Comparison of ENCODE assay signal across 13 cellular contexts in genomic region chr10:22684707-22685106, GRCh38. TPM values are rescaled to one million over a fixed set of nuclear protein-coding genes. Genes with fewer than 3 reads are reported as not detected.
DNase-seq lines count a peak whose midpoint lies in the region; ATAC-seq and TF ChIP-seq lines count a peak whose summit lies in the region.
"Had no signal": no experiment of that assay in that cellular context is flagged by ENCODE, and none has a peak within 500 bp of the region (broad histone marks: within the 10 kb centered on the region; RNA-seq: fewer than 3 reads in every experiment).

No MANE protein-coding gene starts in this region.

- H3K9me2 ChIP-seq in GM23338 (ENCODE audit: insufficient read depth), result no peaks in the 10 kb centered on the region

- peaks cover 100% of the 10 kb centered on the region for H3K79me2 ChIP-seq in GM23338 (replicated peaks; ENCODE audit: insufficient read depth)

- no peaks in the 10 kb centered on the region for H3K36me3 ChIP-seq in Panc1 (ENCODE audit: control insufficient read depth, insufficient read depth, low read length)
- no peaks in the 10 kb centered on the region for H3K36me3 ChIP-seq in GM23338 (ENCODE audit: insufficient read depth)
- H3K36me3 ChIP-seq in tibial artery, result no peaks in the 10 kb centered on the region
- H3K36me3 ChIP-seq: BE2C, prostate gland had no signal

- H3K4me1 ChIP-seq in Panc1 (ENCODE audit: control insufficient read depth, insufficient read depth, low read length), result peaks cover 37% of the 10 kb centered on the region
- peaks cover 70% of the 10 kb centered on the region for H3K4me1 ChIP-seq in GM23338 (ENCODE audit: insufficient read depth)
- H3K4me1 ChIP-seq in tibial artery, result peaks cover 0 to 51% (median 7%) of the 10 kb centered on the region in 4 donors
- H3K4me1 ChIP-seq: prostate gland had no signal

- no peaks in the 10 kb centered on the region for H3F3A ChIP-seq in GM23338 (replicated peaks; ENCODE audit: low read depth)

- POLR2A ChIA-PET in Panc1 (lab: Charles Lee), result no interaction called here

- no peaks in the 10 kb centered on the region for H3K27me3 Mint-ChIP-seq in stimulated activated naive CD8-positive, alpha-beta T cell treated with anti-CD3 and anti-CD28 coated beads, Interleukin-15, Interleukin-2, amounts not matched to agents 100 ng/mL and 50 ng/mL, for 24 hours
- H3K27me3 Mint-ChIP-seq in stimulated activated naive CD8-positive, alpha-beta T cell treated with anti-CD3 and anti-CD28 coated beads, Interleukin-15, amount 100 ng/mL, for 72 hours, result no peaks in the 10 kb centered on the region
- no peaks in the 10 kb centered on the region for H3K27me3 Mint-ChIP-seq in effector memory CD8-positive, alpha-beta T cell
- no peaks in the 10 kb centered on the region for H3K27me3 Mint-ChIP-seq in GM23338 (ENCODE audit: insufficient read depth, low read depth, poor library complexity)

- in situ Hi-C loops in Panc1 (cut with HindIII; ENCODE audit: low pct_unique_long_range_greater_than_20kb, low sequenced_read_pairs), result no loop called here

- H3K4me1 Mint-ChIP-seq in stimulated activated naive CD8-positive, alpha-beta T cell treated with anti-CD3 and anti-CD28 coated beads, Interleukin-15, Interleukin-2, amounts not matched to agents 100 ng/mL and 50 ng/mL, for 24 hours (ENCODE audit: low read depth), result peaks cover 94% of the 10 kb centered on the region
- peaks cover 94% of the 10 kb centered on the region for H3K4me1 Mint-ChIP-seq in stimulated activated naive CD8-positive, alpha-beta T cell treated with anti-CD3 and anti-CD28 coated beads, Interleukin-15, amount 100 ng/mL, for 72 hours
- H3K4me1 Mint-ChIP-seq in effector memory CD8-positive, alpha-beta T cell (ENCODE audit: low read depth in 2 of 2), result peaks cover 76 to 85% of the 10 kb centered on the region in 2 donors
- peaks cover 68% of the 10 kb centered on the region for H3K4me1 Mint-ChIP-seq in GM23338

- no peaks in the 10 kb centered on the region for H3K36me3 Mint-ChIP-seq in stimulated activated naive CD8-positive, alpha-beta T cell treated with anti-CD3 and anti-CD28 coated beads, Interleukin-15, Interleukin-2, amounts not matched to agents 100 ng/mL and 50 ng/mL, for 24 hours (ENCODE audit: low read depth)
- H3K36me3 Mint-ChIP-seq in effector memory CD8-positive, alpha-beta T cell (ENCODE audit: insufficient read depth), result peaks cover 48% of the 10 kb centered on the region
- H3K36me3 Mint-ChIP-seq in GM23338 (ENCODE audit: low read depth), result peaks cover 11% of the 10 kb centered on the region; the same call in 2 of the 3 replicates

- H3K9me3 ChIP-seq in Panc1 (ENCODE audit: control insufficient read depth, insufficient read depth, low read depth, low read length), result no peaks in the 10 kb centered on the region
- H3K9me3 ChIP-seq in tibial artery, result no peaks in the 10 kb centered on the region
- H3K9me3 ChIP-seq: BE2C, prostate gland had no signal

- no peak for DNase-seq in stimulated activated naive CD8-positive, alpha-beta T cell treated with anti-CD3 and anti-CD28 coated beads, Interleukin-15, amount 100 ng/mL, for 72 hours
- DNase-seq in Panc1 (ENCODE audit: low read depth, low spot score), result no peak
- DNase-seq in effector memory CD8-positive, alpha-beta T cell, result no peak
- no peak for DNase-seq in GM23338 (ENCODE audit: low spot score)
- no peak for DNase-seq in tibial artery
- DNase-seq: anterior cingulate cortex; BE2C; dermis blood vessel endothelial cell; stimulated activated CD4-positive, alpha-beta T cell treated with anti-CD3 and anti-CD28 coated beads, Interleukin-2, amount 100 ng/mL, for 48 hours had no signal

- peak overlapping the region; percentile 62 for H3K27ac Mint-ChIP-seq in stimulated activated naive CD8-positive, alpha-beta T cell treated with anti-CD3 and anti-CD28 coated beads, Interleukin-15, Interleukin-2, amounts not matched to agents 100 ng/mL and 50 ng/mL, for 24 hours
- H3K27ac Mint-ChIP-seq in stimulated activated naive CD8-positive, alpha-beta T cell treated with anti-CD3 and anti-CD28 coated beads, Interleukin-15, amount 100 ng/mL, for 72 hours, result no peak overlapping the region
- peak overlapping the region; percentile 96 to 98 for H3K27ac Mint-ChIP-seq in effector memory CD8-positive, alpha-beta T cell
- H3K27ac Mint-ChIP-seq in GM23338, result no peak overlapping the region; the same call in 1 of the 2 replicates

- H2AFZ ChIP-seq in GM23338, result no peak overlapping the region

- ATAC-seq in stimulated activated naive CD8-positive, alpha-beta T cell treated with anti-CD3 and anti-CD28 coated beads, Interleukin-15, amount 100 ng/mL, for 72 hours, result no peak
- ATAC-seq in Panc1, result no peak
- ATAC-seq in effector memory CD8-positive, alpha-beta T cell (replicated peaks), result no peak
- no peak for ATAC-seq in GM23338
- ATAC-seq in HG02973 (IDR thresholded peaks at IDR 0.05; ENCODE audit: unreplicated experiment), result no peak
- ATAC-seq in GM21447 (IDR thresholded peaks at IDR 0.05; ENCODE audit: unreplicated experiment), result no peak

- TF ChIP-seq CTCF in Panc1 (IDR thresholded peaks at IDR 0.05) (no peak), GM23338 (conservative IDR thresholded peaks at IDR 0.05; ENCODE audit: low read depth in 2 of 2) (no peak), tibial artery (IDR thresholded peaks at IDR 0.05) (no peak)

- H4K20me1 ChIP-seq in GM23338 (replicated peaks; ENCODE audit: insufficient read depth), result no peaks in the 10 kb centered on the region

- H3K4me3 ChIP-seq in Panc1 (ENCODE audit: low read depth in 2 of 2, low read length in 2 of 2) (no peak overlapping the region), GM23338 (no peak overlapping the region), tibial artery (no peak overlapping the region)
- H3K4me3 ChIP-seq: prostate gland had no signal

- BruUV-seq in Panc1 (replicated peaks; lab: Mats Ljungman, UMichigan), result no TSS peak

- no peak overlapping the region for H3K4me2 ChIP-seq in GM23338

- H3K4me3 Mint-ChIP-seq in stimulated activated naive CD8-positive, alpha-beta T cell treated with anti-CD3 and anti-CD28 coated beads, Interleukin-15, Interleukin-2, amounts not matched to agents 100 ng/mL and 50 ng/mL, for 24 hours, result no peak overlapping the region
- H3K4me3 Mint-ChIP-seq in stimulated activated naive CD8-positive, alpha-beta T cell treated with anti-CD3 and anti-CD28 coated beads, Interleukin-15, amount 100 ng/mL, for 72 hours, result peak overlapping the region in 1 of 2 donors; percentile 70
- H3K4me3 Mint-ChIP-seq in effector memory CD8-positive, alpha-beta T cell, result peak overlapping the region; percentile 58 to 82
- no peak overlapping the region for H3K4me3 Mint-ChIP-seq in GM23338

- CTCF ChIA-PET in Panc1 (lab: Charles Lee), result no interaction called here

- H3K27ac ChIP-seq in Panc1 (ENCODE audit: low read length) (peak overlapping the region; percentile 84), GM23338 (ENCODE audit: low read depth) (no peak overlapping the region; the same call in 1 of the 2 replicates), tibial artery (no peak overlapping the region)
- H3K27ac ChIP-seq: prostate gland had no signal

- no peaks in the 10 kb centered on the region for H3K9me3 Mint-ChIP-seq in stimulated activated naive CD8-positive, alpha-beta T cell treated with anti-CD3 and anti-CD28 coated beads, Interleukin-15, Interleukin-2, amounts not matched to agents 100 ng/mL and 50 ng/mL, for 24 hours
- H3K9me3 Mint-ChIP-seq in stimulated activated naive CD8-positive, alpha-beta T cell treated with anti-CD3 and anti-CD28 coated beads, Interleukin-15, amount 100 ng/mL, for 72 hours, result no peaks in the 10 kb centered on the region
- no peaks in the 10 kb centered on the region for H3K9me3 Mint-ChIP-seq in effector memory CD8-positive, alpha-beta T cell
- H3K9me3 Mint-ChIP-seq in GM23338, result no peaks in the 10 kb centered on the region; the same call in 2 of the 3 replicates

- intact Hi-C loops in Panc1 (cut with micrococcal nuclease; ENCODE audit: unreplicated experiment) (no loop called here), tibial artery (cut with DNase I; ENCODE audit: low total_unique reads) (no loop called here)

- H3K27me3 ChIP-seq in Panc1 (ENCODE audit: control insufficient read depth, insufficient read depth, low read length) (no peaks in the 10 kb centered on the region), GM23338 (ENCODE audit: insufficient read depth) (no peaks in the 10 kb centered on the region), tibial artery (no peaks in the 10 kb centered on the region)
- H3K27me3 ChIP-seq: BE2C had no signal

TF ChIP-seq in GM23338, 12 proteins besides CTCF, POLR2A, EP300 and RAD21 (continues in another document):
- TF ChIP-seq ETS1 (IDR thresholded peaks at IDR 0.05) (no peak), NANOG (IDR thresholded peaks at IDR 0.05; ENCODE audit: borderline replicate concordance) (no peak)

RNA-seq across cellular contexts. Expression of gene PIP4K2A, which starts 29.7 kb away (rescaled TPM):
- total RNA-seq in Panc1 (2021; ENCODE audit: unreplicated experiment), result 25.2 TPM
- polyA plus RNA-seq in Panc1 (2012; ENCODE audit: insufficient read length), result 16.8 TPM
- 40.1 and 44.4 TPM in 2 replicates for total RNA-seq in GM23338 (2014; rRNA removed; shearing (Covaris generic))
- polyA plus RNA-seq in GM23338 (2016; fragmentation: Nextera tagmentation; extraction: Ambion mirVana), result 39.9 and 40.3 TPM in 2 replicates

Comparison
In these comparisons a context has a peak if more than half of its experiments do, and no peak if none do; other contexts are left out.
1. H3K27ac Mint-ChIP-seq: peak in stimulated activated naive CD8-positive, alpha-beta T cell treated with anti-CD3 and anti-CD28 coated beads, Interleukin-15, Interleukin-2, amounts not matched to agents 100 ng/mL and 50 ng/mL, for 24 hours (single experiment) and effector memory CD8-positive, alpha-beta T cell (2 of 2); none in stimulated activated naive CD8-positive, alpha-beta T cell treated with anti-CD3 and anti-CD28 coated beads, Interleukin-15, amount 100 ng/mL, for 72 hours (0 of 2) and GM23338 (single experiment).
2. H3K4me3 Mint-ChIP-seq: peak in effector memory CD8-positive, alpha-beta T cell (2 of 2); none in stimulated activated naive CD8-positive, alpha-beta T cell treated with anti-CD3 and anti-CD28 coated beads, Interleukin-15, Interleukin-2, amounts not matched to agents 100 ng/mL and 50 ng/mL, for 24 hours (single experiment) and GM23338 (single experiment).